ENCODE assay signal across 22 cellular contexts in the genomic region with DNA sequence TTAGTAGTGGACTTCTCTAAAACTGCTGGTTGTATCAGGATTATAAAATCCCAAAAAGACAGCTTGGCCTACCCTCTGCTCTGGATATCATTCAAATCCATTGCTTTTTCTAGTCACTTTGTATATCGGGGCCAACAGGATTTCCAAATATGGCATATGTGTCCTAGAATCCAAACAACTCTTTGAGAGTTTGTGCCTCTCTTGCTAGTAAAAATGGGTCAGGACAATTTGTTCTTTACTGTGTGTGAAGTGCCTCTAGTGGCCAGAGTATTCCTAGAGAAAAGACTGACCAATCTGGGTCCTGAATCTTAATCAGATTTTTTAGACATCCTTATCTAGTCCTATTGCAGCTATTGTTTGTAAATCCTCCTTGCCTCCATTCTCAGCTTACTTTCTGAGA. TPM values are rescaled to one million over a fixed set of nuclear protein-coding genes. Genes with fewer than 3 reads are reported as not detected.
A peak's percentile ranks its signal among the peaks of the same experiment; 100 is the strongest.
DNase-seq lines count a peak whose midpoint lies in the region; ATAC-seq and TF ChIP-seq lines count a peak whose summit lies in the region.
"Had no signal": no experiment of that assay in that cellular context is flagged by ENCODE, and none has a peak within 500 bp of the region (broad histone marks: within the 10 kb centered on the region; RNA-seq: fewer than 3 reads in every experiment).

No MANE protein-coding gene starts in this region.

- TF ChIP-seq CTCF in WERI-Rb-1 (IDR thresholded peaks at IDR 0.05; ENCODE audit: low read depth, low read length) (peak; percentile 18; the same call in 1 of the 2 replicates), heart right ventricle (IDR thresholded peaks at IDR 0.05) (peak in 2 of 9 donors; percentile 7 to 32)

- H3K27ac ChIP-seq in WERI-Rb-1 (no peak overlapping the region), heart right ventricle (peak overlapping the region in 3 of 10 donors; percentile 56 to 71 (median 67)), caudate nucleus (ENCODE audit: low read depth, low read length) (no peak overlapping the region)
- H3K27ac ChIP-seq: dorsolateral prefrontal cortex had no signal

- DNase-seq in NCI-H82 (lab: John Stamatoyannopoulos, UW) (peak; percentile 10), NCI-H82 treated with DMSO at 0.1 percent for 48 hours (lab: John Stamatoyannopoulos, UW; ENCODE audit: unreplicated experiment) (no peak), WERI-Rb-1 (no peak), heart right ventricle (no peak), caudate nucleus (lab: John Stamatoyannopoulos, UW) (no peak), SIG-M5 treated with dmso at 0.1 percent for 504 hours (lab: John Stamatoyannopoulos, UW; ENCODE audit: unreplicated experiment) (no peak)
- no peak for DNase-seq in stimulated activated CD4-positive, alpha-beta T cell treated with anti-CD3 and anti-CD28 coated beads, Interleukin-4, amount 100 ng/mL, for 4 hours
- DNase-seq: activated CD4-positive, alpha-beta memory T cell treated with anti-CD3 and anti-CD28 coated beads, Interleukin-2, amount 10 ng/mL, durations not matched to agents 7 days and 5 days; CD8-positive, alpha-beta T cell; DMS53; dorsolateral prefrontal cortex; GDM1; head of caudate nucleus; naive thymus-derived CD4-positive, alpha-beta T cell; NCI-H1694 treated with DMSO at 0.1 percent for 48 hours; NCI-H526; spleen; T1000 had no signal

- H3K4me3 ChIP-seq in WERI-Rb-1 (ENCODE audit: low read depth, low read length) (no peak overlapping the region), heart right ventricle (no peak overlapping the region)
- H3K4me3 ChIP-seq: ascending aorta, dorsolateral prefrontal cortex, spleen, tibial nerve had no signal

- H3K36me3 ChIP-seq in WERI-Rb-1 = no peaks in the 10 kb centered on the region
- no peaks in the 10 kb centered on the region for H3K36me3 ChIP-seq in heart right ventricle
- H3K36me3 ChIP-seq: ascending aorta, spleen, tibial nerve had no signal

- intact Hi-C loops in heart right ventricle (cut with DNase I) = loop anchor here in 2 of 10 donors (2.0 kb wide), 1 partner anchor 33 kb away; a partner anchor contains a TSS

- no peaks in the 10 kb centered on the region for H3K9me3 ChIP-seq in WERI-Rb-1 (ENCODE audit: severe bottlenecking)
- H3K9me3 ChIP-seq in heart right ventricle = peaks cover 0 to 3% (median 0%) of the 10 kb centered on the region in 11 donors
- H3K9me3 ChIP-seq: ascending aorta, tibial nerve had no signal

- H3K27me3 ChIP-seq in WERI-Rb-1 (ENCODE audit: insufficient read depth, low read depth, severe bottlenecking) = no peaks in the 10 kb centered on the region
- no peaks in the 10 kb centered on the region for H3K27me3 ChIP-seq in heart right ventricle
- H3K27me3 ChIP-seq: ascending aorta, dorsolateral prefrontal cortex, spleen, tibial nerve had no signal

- WGBS in heart right ventricle, 2 donors = 53 to 76% methylated on average over 1 of the region's 1 CpG

- H3K4me1 ChIP-seq in heart right ventricle = peaks cover 0 to 25% (median 7%) of the 10 kb centered on the region in 9 donors
- H3K4me1 ChIP-seq: ascending aorta had no signal

- ATAC-seq in heart right ventricle (peak in 5 of 8 donors; percentile 42 to 68 (median 49)), HG03196 (IDR thresholded peaks at IDR 0.05; ENCODE audit: unreplicated experiment) (no peak)
- ATAC-seq: activated naive CD4-positive, alpha-beta T cell treated with anti-CD3 and anti-CD28 coated beads, Interleukin-2, amount 50 U/mL, for 72 hours; CD8-positive, alpha-beta T cell; naive thymus-derived CD4-positive, alpha-beta T cell had no signal

RNA-seq across cellular contexts. Expression of a gene that starts 33.5 kb away (rescaled TPM):
- total RNA-seq in heart right ventricle = 1 to 10 TPM; 3.5 to 7.0 (median 5.9) TPM
- polyA plus RNA-seq in heart right ventricle = 1 to 10 TPM; 2.6 to 4.9 TPM
